ENCODE assay signal across 8 cellular contexts in the genomic region with DNA sequence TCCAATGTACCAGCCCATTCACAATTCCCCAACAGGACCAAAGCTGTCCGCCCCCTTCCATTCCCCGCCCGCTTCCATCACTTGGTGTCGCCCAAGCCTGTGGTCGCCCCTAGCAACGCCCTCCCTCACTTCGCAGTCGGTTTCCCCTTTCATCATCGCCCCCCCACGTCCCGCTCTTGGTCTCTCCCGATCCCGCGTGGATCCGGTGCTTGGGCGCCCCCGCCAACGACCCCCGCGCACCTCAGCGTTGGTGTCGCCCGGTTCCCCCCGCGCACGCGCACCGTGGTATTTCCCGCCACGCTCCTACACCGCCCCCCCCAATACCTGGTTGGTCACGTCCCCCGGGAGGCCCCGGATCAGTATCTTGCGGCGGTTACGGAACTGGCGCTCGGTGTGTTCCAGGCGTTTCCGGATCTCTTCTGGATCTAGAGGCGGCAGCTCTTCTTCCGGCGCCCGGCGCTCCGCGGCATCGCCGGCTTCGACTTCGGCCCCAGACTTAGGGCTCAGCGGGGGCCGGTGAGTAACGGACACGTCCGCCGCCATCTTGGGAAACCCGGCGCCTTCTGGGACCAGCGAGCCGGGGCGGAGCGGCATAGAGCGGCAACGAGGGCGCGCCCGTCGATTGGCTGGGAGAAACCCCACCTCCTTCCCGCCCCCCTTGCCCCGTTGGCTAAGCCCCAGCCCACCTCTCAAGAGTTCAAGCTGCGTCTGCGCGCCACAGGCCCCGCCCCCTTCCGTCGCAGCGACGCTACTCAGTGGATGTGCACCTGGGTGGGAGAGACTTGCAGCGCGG. TPM values are rescaled to one million over a fixed set of nuclear protein-coding genes. Genes with fewer than 3 reads are reported as not detected.
DNase-seq lines count a peak whose midpoint lies in the region; ATAC-seq and TF ChIP-seq lines count a peak whose summit lies in the region.

A gene with protein sequence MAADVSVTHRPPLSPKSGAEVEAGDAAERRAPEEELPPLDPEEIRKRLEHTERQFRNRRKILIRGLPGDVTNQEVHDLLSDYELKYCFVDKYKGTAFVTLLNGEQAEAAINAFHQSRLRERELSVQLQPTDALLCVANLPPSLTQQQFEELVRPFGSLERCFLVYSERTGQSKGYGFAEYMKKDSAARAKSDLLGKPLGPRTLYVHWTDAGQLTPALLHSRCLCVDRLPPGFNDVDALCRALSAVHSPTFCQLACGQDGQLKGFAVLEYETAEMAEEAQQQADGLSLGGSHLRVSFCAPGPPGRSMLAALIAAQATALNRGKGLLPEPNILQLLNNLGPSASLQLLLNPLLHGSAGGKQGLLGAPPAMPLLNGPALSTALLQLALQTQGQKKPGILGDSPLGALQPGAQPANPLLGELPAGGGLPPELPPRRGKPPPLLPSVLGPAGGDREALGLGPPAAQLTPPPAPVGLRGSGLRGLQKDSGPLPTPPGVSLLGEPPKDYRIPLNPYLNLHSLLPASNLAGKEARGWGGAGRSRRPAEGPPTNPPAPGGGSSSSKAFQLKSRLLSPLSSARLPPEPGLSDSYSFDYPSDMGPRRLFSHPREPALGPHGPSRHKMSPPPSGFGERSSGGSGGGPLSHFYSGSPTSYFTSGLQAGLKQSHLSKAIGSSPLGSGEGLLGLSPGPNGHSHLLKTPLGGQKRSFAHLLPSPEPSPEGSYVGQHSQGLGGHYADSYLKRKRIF (minus strand): TSS at position 565 of the 793 bp plus-strand sequence. CDS start 22 bp downstream, at position 543.

- H3K36me3 ChIP-seq in SU-DHL-6 (ENCODE audit: low read length) (no peaks in the 10 kb centered on the region), thymus (ENCODE audit: control insufficient read depth, insufficient read depth) (peaks cover 43% of the 10 kb centered on the region)

- no peaks in the 10 kb centered on the region for H3K9me3 Mint-ChIP-seq in activated naive CD8-positive, alpha-beta T cell treated with anti-CD3 and anti-CD28 coated beads for 36 hours
- H3K9me3 Mint-ChIP-seq in osteocyte (ENCODE audit: unreplicated experiment): no peaks in the 10 kb centered on the region

- H3K4me3 Mint-ChIP-seq in activated naive CD8-positive, alpha-beta T cell treated with anti-CD3 and anti-CD28 coated beads for 36 hours: peak within 1 kb of the TSS; percentile 97
- H3K4me3 Mint-ChIP-seq in osteocyte (ENCODE audit: unreplicated experiment): peak within 1 kb of the TSS; percentile 95

- no peak within 1 kb of the TSS for H2AFZ ChIP-seq in SU-DHL-6 (ENCODE audit: low read depth, low read length, severe bottlenecking)

- H4K20me1 ChIP-seq in SU-DHL-6 (ENCODE audit: low read depth, low read length): peaks cover 4% of the 10 kb centered on the region; the same call in 1 of the 2 replicates

- no peaks in the 10 kb centered on the region for H3K27me3 Mint-ChIP-seq in activated naive CD8-positive, alpha-beta T cell treated with anti-CD3 and anti-CD28 coated beads for 36 hours
- H3K27me3 Mint-ChIP-seq in osteocyte (ENCODE audit: unreplicated experiment): no peaks in the 10 kb centered on the region

- TF ChIP-seq CTCF in GM12875 (IDR thresholded peaks at IDR 0.05; ENCODE audit: borderline replicate concordance, insufficient read depth, low read depth, low read length) (no peak), SU-DHL-6 (IDR thresholded peaks at IDR 0.05; ENCODE audit: insufficient read depth, low read length, poor library complexity, severe bottlenecking) (no peak), osteocyte (IDR thresholded peaks at IDR 0.05) (no peak)

- H3K36me3 Mint-ChIP-seq in activated naive CD8-positive, alpha-beta T cell treated with anti-CD3 and anti-CD28 coated beads for 36 hours: peaks cover 38% of the 10 kb centered on the region
- peaks cover 10% of the 10 kb centered on the region for H3K36me3 Mint-ChIP-seq in osteocyte (ENCODE audit: unreplicated experiment)

- DNase-seq in NCI-H1417 (lab: John Stamatoyannopoulos, UW) (peak; percentile 89 to 99 (median 99)), glomerular visceral epithelial cell (ENCODE audit: extremely low spot score) (peak; percentile 98), osteocyte (ENCODE audit: extremely low spot score, unreplicated experiment) (peak; percentile 99)
- DNase-seq in activated naive CD8-positive, alpha-beta T cell treated with anti-CD3 and anti-CD28 coated beads for 36 hours: peak; percentile 98

- ATAC-seq in HG02763 (IDR thresholded peaks at IDR 0.05; ENCODE audit: unreplicated experiment): peak; percentile 89

- peaks cover 17% of the 10 kb centered on the region for H3K4me1 ChIP-seq in thymus (ENCODE audit: control insufficient read depth, insufficient read depth, low read length)

- H3K9me2 ChIP-seq in SU-DHL-6 (replicated peaks; ENCODE audit: insufficient read depth, low read length): no peaks in the 10 kb centered on the region

- H3K9me3 ChIP-seq in SU-DHL-6 (ENCODE audit: insufficient read depth, low read length) (no peaks in the 10 kb centered on the region), thymus (ENCODE audit: control insufficient read depth) (no peaks in the 10 kb centered on the region)

- H3K4me1 Mint-ChIP-seq in activated naive CD8-positive, alpha-beta T cell treated with anti-CD3 and anti-CD28 coated beads for 36 hours: peaks cover 14% of the 10 kb centered on the region
- H3K4me1 Mint-ChIP-seq in osteocyte (ENCODE audit: unreplicated experiment): peaks cover 25% of the 10 kb centered on the region

- H3K27me3 ChIP-seq in SU-DHL-6 (ENCODE audit: low read length): no peaks in the 10 kb centered on the region
- no peaks in the 10 kb centered on the region for H3K27me3 ChIP-seq in thymus (ENCODE audit: control insufficient read depth, insufficient read depth)

- peak within 1 kb of the TSS; percentile 98 for H3K27ac Mint-ChIP-seq in activated naive CD8-positive, alpha-beta T cell treated with anti-CD3 and anti-CD28 coated beads for 36 hours
- H3K27ac Mint-ChIP-seq in osteocyte (ENCODE audit: unreplicated experiment): peak within 1 kb of the TSS; percentile 99

- peak within 1 kb of the TSS; percentile 83 for H3K9ac ChIP-seq in SU-DHL-6 (ENCODE audit: low read length)

- H3K4me3 ChIP-seq in GM12875 (ENCODE audit: low read depth, low read length) (peak within 1 kb of the TSS; percentile 64), SU-DHL-6 (ENCODE audit: insufficient read depth, low read length, poor library complexity, severe bottlenecking) (peak within 1 kb of the TSS; percentile 78), thymus (ENCODE audit: low read length) (peak within 1 kb of the TSS; percentile 72)

- no peaks in the 10 kb centered on the region for H3F3A ChIP-seq in SU-DHL-6 (ENCODE audit: insufficient read depth)

- H3K4me2 ChIP-seq in SU-DHL-6 (ENCODE audit: low read depth, low read length, poor library complexity, severe bottlenecking): peak within 1 kb of the TSS; percentile 64

- WGBS in thymus: under 1% methylated on average over 82 of the region's 82 CpGs

- H3K27ac ChIP-seq in SU-DHL-6 (ENCODE audit: low read depth, low read length): peak within 1 kb of the TSS; percentile 78
- H3K27ac ChIP-seq in thymus (ENCODE audit: low read depth): peak within 1 kb of the TSS; percentile 94

- peaks cover 45% of the 10 kb centered on the region for H3K79me2 ChIP-seq in SU-DHL-6 (ENCODE audit: insufficient read depth, low read length)

RNA-seq across cellular contexts. Expression of the gene that starts here (rescaled TPM):
- total RNA-seq in activated naive CD8-positive, alpha-beta T cell treated with anti-CD3 and anti-CD28 coated beads for 36 hours: 100 to 1,000 TPM; 103 to 107 TPM
- total RNA-seq in osteocyte: 36.8 and 45.8 TPM in 2 replicates
- 15.4 TPM for polyA plus RNA-seq in thymus

Comparison
In these comparisons a context has a peak if more than half of its experiments do, and no peak if none do; other contexts are left out.
1. Peak in every context shown above with its lines: DNase-seq, ATAC-seq, H3K4me3 ChIP-seq and H3K27ac ChIP-seq.